Comparison of ENCODE assay signal across 1 cellular context in genomic region chr3:123739754-123740153, GRCh38.
TF ChIP-seq lines count a peak whose summit lies in the region.

No MANE protein-coding gene starts in this region.

TF ChIP-seq in HCT116, 20 proteins besides CTCF, POLR2A, EP300 and RAD21 (continued from another document):
- TF ChIP-seq SIN3A (IDR thresholded peaks at IDR 0.05; ENCODE audit: low read depth) (no peak), ZBTB33 (IDR thresholded peaks at IDR 0.05; ENCODE audit: extremely low read depth, insufficient replicate concordance, low read length) (no peak)
- TF ChIP-seq, protein P1, sequence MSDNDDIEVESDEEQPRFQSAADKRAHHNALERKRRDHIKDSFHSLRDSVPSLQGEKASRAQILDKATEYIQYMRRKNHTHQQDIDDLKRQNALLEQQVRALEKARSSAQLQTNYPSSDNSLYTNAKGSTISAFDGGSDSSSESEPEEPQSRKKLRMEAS (IDR thresholded peaks at IDR 0.05) = no peak
